Comparison of ENCODE assay signal across 1 cellular context in genomic region chr7:158586499-158587191, GRCh38.
TF ChIP-seq lines count a peak whose summit lies in the region.

No MANE protein-coding gene starts in this region.

TF ChIP-seq in GM23338, 12 proteins besides CTCF, POLR2A, EP300 and RAD21 (continued from another document):
- TF ChIP-seq ZNF462 (CRISPR knock-in tag; IDR thresholded peaks at IDR 0.05) (no peak), ETS1 (IDR thresholded peaks at IDR 0.05) (no peak), EZH2 (IDR thresholded peaks at IDR 0.05; ENCODE audit: low read depth, unreplicated experiment) (no peak), POLR2AphosphoS5 (IDR thresholded peaks at IDR 0.05; ENCODE audit: low read depth) (no peak)
- TF ChIP-seq, protein P1, sequence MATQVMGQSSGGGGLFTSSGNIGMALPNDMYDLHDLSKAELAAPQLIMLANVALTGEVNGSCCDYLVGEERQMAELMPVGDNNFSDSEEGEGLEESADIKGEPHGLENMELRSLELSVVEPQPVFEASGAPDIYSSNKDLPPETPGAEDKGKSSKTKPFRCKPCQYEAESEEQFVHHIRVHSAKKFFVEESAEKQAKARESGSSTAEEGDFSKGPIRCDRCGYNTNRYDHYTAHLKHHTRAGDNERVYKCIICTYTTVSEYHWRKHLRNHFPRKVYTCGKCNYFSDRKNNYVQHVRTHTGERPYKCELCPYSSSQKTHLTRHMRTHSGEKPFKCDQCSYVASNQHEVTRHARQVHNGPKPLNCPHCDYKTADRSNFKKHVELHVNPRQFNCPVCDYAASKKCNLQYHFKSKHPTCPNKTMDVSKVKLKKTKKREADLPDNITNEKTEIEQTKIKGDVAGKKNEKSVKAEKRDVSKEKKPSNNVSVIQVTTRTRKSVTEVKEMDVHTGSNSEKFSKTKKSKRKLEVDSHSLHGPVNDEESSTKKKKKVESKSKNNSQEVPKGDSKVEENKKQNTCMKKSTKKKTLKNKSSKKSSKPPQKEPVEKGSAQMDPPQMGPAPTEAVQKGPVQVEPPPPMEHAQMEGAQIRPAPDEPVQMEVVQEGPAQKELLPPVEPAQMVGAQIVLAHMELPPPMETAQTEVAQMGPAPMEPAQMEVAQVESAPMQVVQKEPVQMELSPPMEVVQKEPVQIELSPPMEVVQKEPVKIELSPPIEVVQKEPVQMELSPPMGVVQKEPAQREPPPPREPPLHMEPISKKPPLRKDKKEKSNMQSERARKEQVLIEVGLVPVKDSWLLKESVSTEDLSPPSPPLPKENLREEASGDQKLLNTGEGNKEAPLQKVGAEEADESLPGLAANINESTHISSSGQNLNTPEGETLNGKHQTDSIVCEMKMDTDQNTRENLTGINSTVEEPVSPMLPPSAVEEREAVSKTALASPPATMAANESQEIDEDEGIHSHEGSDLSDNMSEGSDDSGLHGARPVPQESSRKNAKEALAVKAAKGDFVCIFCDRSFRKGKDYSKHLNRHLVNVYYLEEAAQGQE (IDR thresholded peaks at IDR 0.05; ENCODE audit: unreplicated experiment), result no peak
